ENCODE assay signal across 1 cellular context in genomic region chr2:19823507-19823906, GRCh38.
TF ChIP-seq lines count a peak whose summit lies in the region.

No MANE protein-coding gene starts in this region.

TF ChIP-seq in IMR-90, 13 proteins besides CTCF, POLR2A, EP300 and RAD21 (continued from another document):
- no peak for TF ChIP-seq RFX5 (IDR thresholded peaks at IDR 0.05; ENCODE audit: low read depth, low read length)
- no peak for TF ChIP-seq CHD1 (IDR thresholded peaks at IDR 0.05; ENCODE audit: low read depth, low read length)
- TF ChIP-seq MXI1 (IDR thresholded peaks at IDR 0.05; ENCODE audit: borderline replicate concordance, low read depth, low read length) = no peak
- no peak for TF ChIP-seq BHLHE40 (IDR thresholded peaks at IDR 0.05; ENCODE audit: low read depth, low read length)
- no peak for TF ChIP-seq MAFK (IDR thresholded peaks at IDR 0.05; ENCODE audit: low read depth, low read length)
- TF ChIP-seq, protein P1, sequence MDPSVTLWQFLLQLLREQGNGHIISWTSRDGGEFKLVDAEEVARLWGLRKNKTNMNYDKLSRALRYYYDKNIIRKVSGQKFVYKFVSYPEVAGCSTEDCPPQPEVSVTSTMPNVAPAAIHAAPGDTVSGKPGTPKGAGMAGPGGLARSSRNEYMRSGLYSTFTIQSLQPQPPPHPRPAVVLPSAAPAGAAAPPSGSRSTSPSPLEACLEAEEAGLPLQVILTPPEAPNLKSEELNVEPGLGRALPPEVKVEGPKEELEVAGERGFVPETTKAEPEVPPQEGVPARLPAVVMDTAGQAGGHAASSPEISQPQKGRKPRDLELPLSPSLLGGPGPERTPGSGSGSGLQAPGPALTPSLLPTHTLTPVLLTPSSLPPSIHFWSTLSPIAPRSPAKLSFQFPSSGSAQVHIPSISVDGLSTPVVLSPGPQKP (IDR thresholded peaks at IDR 0.05; ENCODE audit: borderline replicate concordance, low read depth, low read length) = no peak
- TF ChIP-seq MAZ (IDR thresholded peaks at IDR 0.05; ENCODE audit: borderline replicate concordance, low read depth, low read length) = no peak
